1 cellular context compared by ENCODE assay signal in the genomic region with DNA sequence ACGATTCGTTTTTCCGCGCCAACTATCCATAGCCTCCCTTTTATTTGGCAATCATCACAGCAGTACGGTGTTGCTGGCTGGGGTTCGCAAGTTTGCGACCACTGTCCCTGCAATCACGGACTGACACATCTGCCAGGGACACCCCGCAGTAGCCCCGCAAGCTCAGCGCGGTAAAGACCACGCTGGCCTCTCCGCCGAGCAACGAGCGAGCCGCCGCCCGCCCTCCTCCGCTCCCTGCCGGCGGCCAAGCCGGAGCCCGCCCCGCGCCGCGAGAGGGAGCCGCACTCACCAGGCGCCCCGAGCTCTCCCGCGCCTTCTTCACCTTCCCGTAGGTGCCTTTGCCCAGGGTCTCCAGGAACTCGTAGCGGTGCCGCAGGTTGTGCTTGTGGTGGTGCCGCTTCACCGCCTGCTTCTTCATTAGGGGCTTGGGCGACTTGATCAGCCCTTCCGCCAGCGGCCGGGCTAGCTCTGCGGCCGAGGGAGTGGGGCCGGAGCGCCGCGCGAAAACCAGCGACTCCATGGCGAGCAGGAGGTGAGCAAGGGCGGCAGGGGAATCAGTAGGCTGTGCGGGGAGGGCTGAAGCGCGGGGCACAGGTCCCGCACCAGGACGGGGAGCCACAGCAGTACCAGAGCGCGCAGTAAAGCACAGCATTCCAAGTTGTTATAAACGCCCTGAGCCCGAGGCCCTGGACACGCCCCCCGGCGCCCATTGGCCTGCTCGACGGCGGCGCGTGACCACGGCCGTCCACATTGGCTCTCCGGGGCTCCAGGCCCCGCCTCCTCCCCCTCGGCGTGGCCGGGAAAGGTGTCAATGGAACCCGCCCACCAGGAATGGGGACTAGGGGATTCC.
TF ChIP-seq lines count a peak whose summit lies in the region.

A gene (minus strand): TSS at position 637 of the 850 bp plus-strand sequence. CDS start 117 bp downstream, at position 520.

TF ChIP-seq in HepG2, 621 proteins besides CTCF, POLR2A, EP300 and RAD21 (continued from another document and continues in another):
- TF ChIP-seq, protein P1, sequence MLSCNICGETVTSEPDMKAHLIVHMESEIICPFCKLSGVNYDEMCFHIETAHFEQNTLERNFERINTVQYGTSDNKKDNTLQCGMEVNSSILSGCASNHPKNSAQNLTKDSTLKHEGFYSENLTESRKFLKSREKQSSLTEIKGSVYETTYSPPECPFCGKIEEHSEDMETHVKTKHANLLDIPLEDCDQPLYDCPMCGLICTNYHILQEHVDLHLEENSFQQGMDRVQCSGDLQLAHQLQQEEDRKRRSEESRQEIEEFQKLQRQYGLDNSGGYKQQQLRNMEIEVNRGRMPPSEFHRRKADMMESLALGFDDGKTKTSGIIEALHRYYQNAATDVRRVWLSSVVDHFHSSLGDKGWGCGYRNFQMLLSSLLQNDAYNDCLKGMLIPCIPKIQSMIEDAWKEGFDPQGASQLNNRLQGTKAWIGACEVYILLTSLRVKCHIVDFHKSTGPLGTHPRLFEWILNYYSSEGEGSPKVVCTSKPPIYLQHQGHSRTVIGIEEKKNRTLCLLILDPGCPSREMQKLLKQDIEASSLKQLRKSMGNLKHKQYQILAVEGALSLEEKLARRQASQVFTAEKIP (CRISPR knock-in tag; IDR thresholded peaks at IDR 0.05; ENCODE audit: borderline replicate concordance) = no peak
- TF ChIP-seq ZNF484 (CRISPR knock-in tag; IDR thresholded peaks at IDR 0.05; ENCODE audit: borderline replicate concordance, low read depth) = no peak
- TF ChIP-seq, protein P2, sequence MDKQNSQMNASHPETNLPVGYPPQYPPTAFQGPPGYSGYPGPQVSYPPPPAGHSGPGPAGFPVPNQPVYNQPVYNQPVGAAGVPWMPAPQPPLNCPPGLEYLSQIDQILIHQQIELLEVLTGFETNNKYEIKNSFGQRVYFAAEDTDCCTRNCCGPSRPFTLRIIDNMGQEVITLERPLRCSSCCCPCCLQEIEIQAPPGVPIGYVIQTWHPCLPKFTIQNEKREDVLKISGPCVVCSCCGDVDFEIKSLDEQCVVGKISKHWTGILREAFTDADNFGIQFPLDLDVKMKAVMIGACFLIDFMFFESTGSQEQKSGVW (CRISPR knock-in tag; IDR thresholded peaks at IDR 0.05; ENCODE audit: borderline replicate concordance) = no peak
- TF ChIP-seq, protein P3, sequence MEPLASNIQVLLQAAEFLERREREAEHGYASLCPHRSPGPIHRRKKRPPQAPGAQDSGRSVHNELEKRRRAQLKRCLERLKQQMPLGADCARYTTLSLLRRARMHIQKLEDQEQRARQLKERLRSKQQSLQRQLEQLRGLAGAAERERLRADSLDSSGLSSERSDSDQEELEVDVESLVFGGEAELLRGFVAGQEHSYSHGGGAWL (CRISPR knock-in tag; IDR thresholded peaks at IDR 0.05) = peak; percentile 83; the same call in 1 of the 2 replicates
- TF ChIP-seq U2AF1 (optimal IDR thresholded peaks at IDR 0.05; ENCODE audit: low read depth, low read length) = no peak
- TF ChIP-seq, protein P4, sequence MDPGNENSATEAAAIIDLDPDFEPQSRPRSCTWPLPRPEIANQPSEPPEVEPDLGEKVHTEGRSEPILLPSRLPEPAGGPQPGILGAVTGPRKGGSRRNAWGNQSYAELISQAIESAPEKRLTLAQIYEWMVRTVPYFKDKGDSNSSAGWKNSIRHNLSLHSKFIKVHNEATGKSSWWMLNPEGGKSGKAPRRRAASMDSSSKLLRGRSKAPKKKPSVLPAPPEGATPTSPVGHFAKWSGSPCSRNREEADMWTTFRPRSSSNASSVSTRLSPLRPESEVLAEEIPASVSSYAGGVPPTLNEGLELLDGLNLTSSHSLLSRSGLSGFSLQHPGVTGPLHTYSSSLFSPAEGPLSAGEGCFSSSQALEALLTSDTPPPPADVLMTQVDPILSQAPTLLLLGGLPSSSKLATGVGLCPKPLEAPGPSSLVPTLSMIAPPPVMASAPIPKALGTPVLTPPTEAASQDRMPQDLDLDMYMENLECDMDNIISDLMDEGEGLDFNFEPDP (CRISPR knock-in tag; conservative IDR thresholded peaks at IDR 0.05) = no peak
- no peak for TF ChIP-seq ZKSCAN8 (CRISPR knock-in tag; IDR thresholded peaks at IDR 0.05; ENCODE audit: borderline replicate concordance)
- TF ChIP-seq NR2F2 (IDR thresholded peaks at IDR 0.05; ENCODE audit: borderline replicate concordance, low read depth) = no peak
- no peak for TF ChIP-seq ZSCAN20 (CRISPR knock-in tag; IDR thresholded peaks at IDR 0.05; ENCODE audit: borderline replicate concordance)
- TF ChIP-seq SALL2 (CRISPR knock-in tag; IDR thresholded peaks at IDR 0.05) = no peak
- peak; percentile 41 for TF ChIP-seq ZNF781 (CRISPR knock-in tag; IDR thresholded peaks at IDR 0.05; ENCODE audit: borderline replicate concordance, not compliant biosample characterization)
- TF ChIP-seq ZNF337 (CRISPR knock-in tag; IDR thresholded peaks at IDR 0.05; ENCODE audit: borderline replicate concordance, low read depth) = peak; percentile 79; the same call in 1 of the 2 replicates
- TF ChIP-seq CBX5 (CRISPR knock-in tag; IDR thresholded peaks at IDR 0.05; ENCODE audit: borderline replicate concordance) = no peak
- TF ChIP-seq ZSCAN9 (CRISPR knock-in tag; IDR thresholded peaks at IDR 0.05; ENCODE audit: borderline replicate concordance) = peak; percentile 24; the same call in 1 of the 2 replicates
- TF ChIP-seq, protein P5, sequence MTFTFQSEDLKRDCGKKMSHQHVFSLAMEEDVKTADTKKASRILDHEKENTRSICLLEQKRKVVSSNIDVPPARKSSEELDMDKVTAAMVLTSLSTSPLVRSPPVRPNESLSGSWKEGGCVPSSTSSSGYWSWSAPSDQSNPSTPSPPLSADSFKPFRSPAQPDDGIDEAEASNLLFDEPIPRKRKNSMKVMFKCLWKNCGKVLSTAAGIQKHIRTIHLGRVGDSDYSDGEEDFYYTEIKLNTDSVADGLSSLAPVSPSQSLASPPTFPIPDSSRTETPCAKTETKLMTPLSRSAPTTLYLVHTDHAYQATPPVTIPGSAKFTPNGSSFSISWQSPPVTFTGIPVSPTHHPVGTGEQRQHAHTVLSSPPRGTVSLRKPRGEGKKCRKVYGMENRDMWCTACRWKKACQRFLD (CRISPR knock-in tag; IDR thresholded peaks at IDR 0.05; ENCODE audit: borderline replicate concordance) = no peak
- TF ChIP-seq, protein P6, sequence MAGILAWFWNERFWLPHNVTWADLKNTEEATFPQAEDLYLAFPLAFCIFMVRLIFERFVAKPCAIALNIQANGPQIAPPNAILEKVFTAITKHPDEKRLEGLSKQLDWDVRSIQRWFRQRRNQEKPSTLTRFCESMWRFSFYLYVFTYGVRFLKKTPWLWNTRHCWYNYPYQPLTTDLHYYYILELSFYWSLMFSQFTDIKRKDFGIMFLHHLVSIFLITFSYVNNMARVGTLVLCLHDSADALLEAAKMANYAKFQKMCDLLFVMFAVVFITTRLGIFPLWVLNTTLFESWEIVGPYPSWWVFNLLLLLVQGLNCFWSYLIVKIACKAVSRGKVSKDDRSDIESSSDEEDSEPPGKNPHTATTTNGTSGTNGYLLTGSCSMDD (CRISPR knock-in tag; IDR thresholded peaks at IDR 0.05) = no peak
- TF ChIP-seq MEF2D (CRISPR knock-in tag; IDR thresholded peaks at IDR 0.05) = no peak
- no peak for TF ChIP-seq ZNF101 (CRISPR knock-in tag; IDR thresholded peaks at IDR 0.05; ENCODE audit: borderline replicate concordance, low read depth)
- TF ChIP-seq, protein P7, sequence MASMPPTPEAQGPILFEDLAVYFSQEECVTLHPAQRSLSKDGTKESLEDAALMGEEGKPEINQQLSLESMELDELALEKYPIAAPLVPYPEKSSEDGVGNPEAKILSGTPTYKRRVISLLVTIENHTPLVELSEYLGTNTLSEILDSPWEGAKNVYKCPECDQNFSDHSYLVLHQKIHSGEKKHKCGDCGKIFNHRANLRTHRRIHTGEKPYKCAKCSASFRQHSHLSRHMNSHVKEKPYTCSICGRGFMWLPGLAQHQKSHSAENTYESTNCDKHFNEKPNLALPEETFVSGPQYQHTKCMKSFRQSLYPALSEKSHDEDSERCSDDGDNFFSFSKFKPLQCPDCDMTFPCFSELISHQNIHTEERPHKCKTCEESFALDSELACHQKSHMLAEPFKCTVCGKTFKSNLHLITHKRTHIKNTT (CRISPR knock-in tag; IDR thresholded peaks at IDR 0.05) = no peak
- no peak for TF ChIP-seq TP53 (CRISPR knock-in tag; conservative IDR thresholded peaks at IDR 0.05)
- TF ChIP-seq ZNF556 (CRISPR knock-in tag; IDR thresholded peaks at IDR 0.05; ENCODE audit: borderline replicate concordance) = peak; percentile 30; the same call in 1 of the 2 replicates
- TF ChIP-seq ZNF17 (CRISPR knock-in tag; IDR thresholded peaks at IDR 0.05) = no peak
- no peak for TF ChIP-seq CEBPB (IDR thresholded peaks at IDR 0.05; ENCODE audit: borderline replicate concordance, low read depth, low read length)
- no peak for TF ChIP-seq RBM22 (optimal IDR thresholded peaks at IDR 0.05; ENCODE audit: low read length)
- TF ChIP-seq, protein P8, sequence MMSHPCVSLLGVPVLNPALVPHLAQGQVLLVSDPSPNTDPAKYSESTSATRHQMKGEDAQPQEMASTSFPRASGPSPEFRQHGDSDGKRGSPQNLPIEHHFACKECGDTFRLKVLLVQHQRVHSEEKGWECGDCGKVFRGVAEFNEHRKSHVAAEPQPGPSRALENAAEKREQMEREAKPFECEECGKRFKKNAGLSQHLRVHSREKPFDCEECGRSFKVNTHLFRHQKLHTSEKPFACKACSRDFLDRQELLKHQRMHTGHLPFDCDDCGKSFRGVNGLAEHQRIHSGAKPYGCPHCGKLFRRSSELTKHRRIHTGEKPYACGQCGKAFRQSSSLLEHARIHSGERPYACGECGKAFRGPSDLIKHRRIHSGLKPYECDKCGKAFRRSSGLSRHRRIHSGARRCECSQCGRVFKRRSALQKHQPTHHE (CRISPR knock-in tag; IDR thresholded peaks at IDR 0.05; ENCODE audit: borderline replicate concordance) = peak; percentile 73; the same call in 1 of the 2 replicates
- TF ChIP-seq HHEX (CRISPR knock-in tag; IDR thresholded peaks at IDR 0.05) = no peak
- TF ChIP-seq, protein P9, sequence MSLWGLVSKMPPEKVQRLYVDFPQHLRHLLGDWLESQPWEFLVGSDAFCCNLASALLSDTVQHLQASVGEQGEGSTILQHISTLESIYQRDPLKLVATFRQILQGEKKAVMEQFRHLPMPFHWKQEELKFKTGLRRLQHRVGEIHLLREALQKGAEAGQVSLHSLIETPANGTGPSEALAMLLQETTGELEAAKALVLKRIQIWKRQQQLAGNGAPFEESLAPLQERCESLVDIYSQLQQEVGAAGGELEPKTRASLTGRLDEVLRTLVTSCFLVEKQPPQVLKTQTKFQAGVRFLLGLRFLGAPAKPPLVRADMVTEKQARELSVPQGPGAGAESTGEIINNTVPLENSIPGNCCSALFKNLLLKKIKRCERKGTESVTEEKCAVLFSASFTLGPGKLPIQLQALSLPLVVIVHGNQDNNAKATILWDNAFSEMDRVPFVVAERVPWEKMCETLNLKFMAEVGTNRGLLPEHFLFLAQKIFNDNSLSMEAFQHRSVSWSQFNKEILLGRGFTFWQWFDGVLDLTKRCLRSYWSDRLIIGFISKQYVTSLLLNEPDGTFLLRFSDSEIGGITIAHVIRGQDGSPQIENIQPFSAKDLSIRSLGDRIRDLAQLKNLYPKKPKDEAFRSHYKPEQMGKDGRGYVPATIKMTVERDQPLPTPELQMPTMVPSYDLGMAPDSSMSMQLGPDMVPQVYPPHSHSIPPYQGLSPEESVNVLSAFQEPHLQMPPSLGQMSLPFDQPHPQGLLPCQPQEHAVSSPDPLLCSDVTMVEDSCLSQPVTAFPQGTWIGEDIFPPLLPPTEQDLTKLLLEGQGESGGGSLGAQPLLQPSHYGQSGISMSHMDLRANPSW (CRISPR knock-in tag; IDR thresholded peaks at IDR 0.05; ENCODE audit: borderline replicate concordance) = no peak
- 0 out of 2 replicates have a peak, but pooled peaks have one; percentile 40 for TF ChIP-seq ZSCAN29 (CRISPR knock-in tag; conservative IDR thresholded peaks at IDR 0.05)
- no peak for TF ChIP-seq ZNF572 (CRISPR knock-in tag; IDR thresholded peaks at IDR 0.05)
- peak; percentile 62; the same call in 1 of the 2 replicates for TF ChIP-seq ZNF335 (CRISPR knock-in tag; IDR thresholded peaks at IDR 0.05)
- TF ChIP-seq SMAD1 (CRISPR knock-in tag; IDR thresholded peaks at IDR 0.05; ENCODE audit: borderline replicate concordance, low read depth) = no peak
- no peak for TF ChIP-seq NCOA5 (CRISPR knock-in tag; IDR thresholded peaks at IDR 0.05)
